ENCODE assay signal across 9 cellular contexts in the genomic region with DNA sequence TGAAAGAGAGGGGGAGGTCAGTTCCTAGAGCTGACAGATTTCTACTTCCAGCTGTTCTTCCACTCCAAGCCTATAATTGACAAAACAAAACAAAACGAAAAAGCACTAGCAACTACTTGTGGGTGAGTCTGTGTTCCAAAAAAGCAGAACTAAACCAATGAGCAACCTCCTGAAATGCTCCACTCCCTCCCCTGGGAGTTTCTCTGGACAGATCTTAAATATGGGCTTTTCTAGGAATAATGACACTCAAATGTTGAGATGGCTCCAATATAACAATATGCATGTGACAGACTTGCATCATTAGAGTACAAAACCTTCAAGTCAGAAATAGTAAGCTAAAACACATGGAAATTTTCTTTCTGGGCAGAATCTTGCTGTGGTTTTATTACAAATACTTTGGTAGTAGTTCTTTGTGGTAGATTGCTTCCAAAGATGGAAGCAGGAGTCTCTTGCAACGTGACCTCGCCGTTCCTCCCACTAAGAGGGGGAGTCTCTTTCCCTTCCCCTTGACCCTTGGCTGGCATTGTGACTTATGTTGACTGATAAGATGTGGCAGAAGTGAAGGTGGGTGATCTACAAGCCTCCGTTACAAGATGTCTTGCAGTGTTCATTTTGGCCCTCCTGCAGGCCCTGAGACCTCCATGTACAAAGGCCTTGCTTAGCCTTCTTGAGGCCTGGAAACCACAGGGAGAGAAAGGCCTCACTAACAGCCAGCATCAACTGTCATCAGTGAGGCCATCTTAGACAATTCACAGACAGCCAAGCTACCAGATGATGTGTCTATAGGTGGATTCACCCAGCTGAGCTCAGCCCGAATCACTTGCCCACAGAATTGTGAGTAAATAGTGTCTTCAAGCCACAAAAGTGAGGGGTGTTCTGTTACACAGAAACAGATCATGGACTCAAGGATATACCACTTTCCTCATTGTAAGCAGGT.
DNase-seq lines count a peak whose midpoint lies in the region; ATAC-seq and TF ChIP-seq lines count a peak whose summit lies in the region.
"Had no signal": no experiment of that assay in that cellular context is flagged by ENCODE, and none has a peak within 500 bp of the region (broad histone marks: within the 10 kb centered on the region; RNA-seq: fewer than 3 reads in every experiment).

No MANE protein-coding gene starts in this region.

- H3K4me1 ChIP-seq in psoas muscle: peaks cover 12% of the 10 kb centered on the region

- no peak for TF ChIP-seq CTCF in psoas muscle (IDR thresholded peaks at IDR 0.05)

- no peaks in the 10 kb centered on the region for H3K36me3 ChIP-seq in psoas muscle (ENCODE audit: insufficient read depth in 1 of 2, low read depth in 1 of 2)

- H3K9me3 Mint-ChIP-seq in dendritic cell treated with granulocyte-macrophage colony-stimulating factor and Interleukin-4, amounts not matched to agents 40 ng/mL and 50 ng/mL, for 4 days: no peaks in the 10 kb centered on the region

- H3K9me3 ChIP-seq in psoas muscle: no peaks in the 10 kb centered on the region

- ATAC-seq in psoas muscle: peak in 1 of 4 donors; percentile 11
- no peak for ATAC-seq in GM19395 (IDR thresholded peaks at IDR 0.05; ENCODE audit: unreplicated experiment)
- ATAC-seq in HG02938 (IDR thresholded peaks at IDR 0.05; ENCODE audit: unreplicated experiment): no peak
- ATAC-seq: Panc1 had no signal

- DNase-seq in GM03348 (ENCODE audit: low spot score) (peak; percentile 55), NCI-H2227 (lab: John Stamatoyannopoulos, UW; ENCODE audit: unreplicated experiment) (peak; percentile 36), psoas muscle (peak in 1 of 2 donors; percentile 28), NCI-H2171 (lab: John Stamatoyannopoulos, UW) (no peak)
- DNase-seq in activated CD4-positive, alpha-beta T cell treated with anti-CD3 and anti-CD28 coated beads for 1 hour: no peak

- H3K4me3 Mint-ChIP-seq in dendritic cell treated with granulocyte-macrophage colony-stimulating factor and Interleukin-4, amounts not matched to agents 40 ng/mL and 50 ng/mL, for 4 days: peak overlapping the region; percentile 14

- H3K4me3 ChIP-seq in psoas muscle: no peak overlapping the region

- H3K4me1 Mint-ChIP-seq in dendritic cell treated with granulocyte-macrophage colony-stimulating factor and Interleukin-4, amounts not matched to agents 40 ng/mL and 50 ng/mL, for 4 days (ENCODE audit: low read depth): peaks cover 17% of the 10 kb centered on the region

- no peaks in the 10 kb centered on the region for H3K27me3 ChIP-seq in psoas muscle (ENCODE audit: insufficient read depth in 3 of 3, low read length in 2 of 3)

- 62 to 76% (median 67%) methylated on average over 6 of the region's 6 CpGs for WGBS in psoas muscle, 3 donors

- intact Hi-C loops in dendritic cell treated with granulocyte-macrophage colony-stimulating factor and Interleukin-4, amounts not matched to agents 40 ng/mL and 50 ng/mL, for 4 days (cut with micrococcal nuclease): no loop called here
- intact Hi-C loops in psoas muscle (cut with DNase I): no loop called here

- H3K27ac ChIP-seq in psoas muscle: peak overlapping the region; percentile 70

- H3K36me3 Mint-ChIP-seq in dendritic cell treated with granulocyte-macrophage colony-stimulating factor and Interleukin-4, amounts not matched to agents 40 ng/mL and 50 ng/mL, for 4 days (ENCODE audit: low read depth): no peaks in the 10 kb centered on the region

- H3K27me3 Mint-ChIP-seq in dendritic cell treated with granulocyte-macrophage colony-stimulating factor and Interleukin-4, amounts not matched to agents 40 ng/mL and 50 ng/mL, for 4 days: no peaks in the 10 kb centered on the region

- peak overlapping the region; percentile 63 for H3K27ac Mint-ChIP-seq in dendritic cell treated with granulocyte-macrophage colony-stimulating factor and Interleukin-4, amounts not matched to agents 40 ng/mL and 50 ng/mL, for 4 days

Comparison
In these comparisons a context has a peak if more than half of its experiments do, and no peak if none do; other contexts are left out.
1. DNase-seq: peak in GM03348 (single experiment) and NCI-H2227 (single experiment); none in NCI-H2171 (single experiment) and activated CD4-positive, alpha-beta T cell treated with anti-CD3 and anti-CD28 coated beads for 1 hour (single experiment).